12 cellular contexts compared by ENCODE assay signal in the genomic region with DNA sequence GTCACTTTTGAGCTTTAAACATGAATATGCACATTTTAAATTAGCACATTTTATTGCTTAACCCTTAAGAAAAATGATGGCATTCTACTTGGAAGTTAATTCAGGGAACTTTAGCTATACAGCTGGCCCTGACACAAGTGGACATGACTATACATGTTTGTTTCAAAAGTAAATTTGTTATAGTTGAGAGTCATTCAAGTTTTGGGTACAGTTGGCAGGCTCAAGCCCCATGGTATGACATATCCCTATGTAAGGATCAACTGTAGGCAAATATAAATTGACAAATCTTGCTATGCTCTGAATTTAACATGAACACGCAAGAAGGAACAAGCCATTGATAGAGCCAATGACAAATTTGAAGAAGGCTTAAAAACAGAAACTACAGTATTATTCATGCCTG.
"Had no signal": no experiment of that assay in that cellular context is flagged by ENCODE, and none has a peak within 500 bp of the region (broad histone marks: within the 10 kb centered on the region; RNA-seq: fewer than 3 reads in every experiment).

No MANE protein-coding gene starts in this region.

- H3K27me3 Mint-ChIP-seq: stimulated activated naive CD8-positive, alpha-beta T cell treated with anti-CD3 and anti-CD28 coated beads, Interleukin-15, amount 100 ng/mL, for 72 hours had no signal

- H3K4me3 ChIP-seq: SK-N-MC, testis, upper lobe of right lung had no signal

- H3K27ac Mint-ChIP-seq: T-helper 1 cell treated with Interleukin-12 subunit alpha and Interleukin-12 subunit beta and Interleukin-4 antibody, amounts not matched to agents 30 μg/mL and 1 μg/mL, for 36 hours had no signal

- H3K36me3 ChIP-seq: upper lobe of right lung had no signal

- H3K4me3 Mint-ChIP-seq: T-helper 1 cell treated with Interleukin-12 subunit alpha and Interleukin-12 subunit beta and Interleukin-4 antibody, amounts not matched to agents 30 μg/mL and 1 μg/mL, for 36 hours had no signal

- H3K4me1 ChIP-seq: testis had no signal

- DNase-seq: activated CD4-positive, CD25-positive, alpha-beta regulatory T cell; activated naive CD4-positive, alpha-beta T cell treated with Interleukin-2 at 50 U/mL for 16 hours; amygdala; kidney; left ventricle myocardium superior; stimulated activated CD4-positive, alpha-beta T cell treated with anti-CD3 and anti-CD28 coated beads, Interleukin-12 subunit alpha, Interleukin-12 subunit beta, amount 100 ng/mL, for 4 hours; stimulated activated naive CD8-positive, alpha-beta T cell treated with anti-CD3 and anti-CD28 coated beads, Interleukin-15, amount 100 ng/mL, for 72 hours; testis; upper lobe of right lung had no signal

- H3K27ac ChIP-seq: SK-N-MC, testis, upper lobe of right lung had no signal

- H3K27me3 ChIP-seq: testis, upper lobe of right lung had no signal

- ATAC-seq: left ventricle myocardium superior; sciatic nerve; stimulated activated naive CD8-positive, alpha-beta T cell treated with anti-CD3 and anti-CD28 coated beads, Interleukin-15, amount 100 ng/mL, for 72 hours; upper lobe of right lung had no signal

- H3K9me3 ChIP-seq: testis, upper lobe of right lung had no signal
